In genomic region chr2:95345066-95345414, GRCh38 we compare ENCODE assay signal across 9 cellular contexts. TPM values are rescaled to one million over a fixed set of nuclear protein-coding genes. Genes with fewer than 3 reads are reported as not detected.
DNase-seq lines count a peak whose midpoint lies in the region; ATAC-seq and TF ChIP-seq lines count a peak whose summit lies in the region.
"Had no signal": no experiment of that assay in that cellular context is flagged by ENCODE, and none has a peak within 500 bp of the region (broad histone marks: within the 10 kb centered on the region; RNA-seq: fewer than 3 reads in every experiment).

No MANE protein-coding gene starts in this region.

- H3K27me3 ChIP-seq in ACC112 (ENCODE audit: insufficient read depth, low read length) (peaks cover 6% of the 10 kb centered on the region; the same call in 1 of the 2 replicates), HUES6 (ENCODE audit: control insufficient read depth, insufficient read depth, low read length) (peaks cover 90% of the 10 kb centered on the region)

- H3K4me1 ChIP-seq in ACC112 (ENCODE audit: control insufficient read depth, insufficient read depth, low read length, unreplicated experiment) (peaks cover 6% of the 10 kb centered on the region), HUES6 (ENCODE audit: control insufficient read depth, insufficient read depth, low read length) (no peaks in the 10 kb centered on the region; the same call in 1 of the 2 replicates)

- H3K9me3 Mint-ChIP-seq in dendritic cell treated with granulocyte-macrophage colony-stimulating factor and Interleukin-4, amounts not matched to agents 40 ng/mL and 50 ng/mL, for 4 days: no peaks in the 10 kb centered on the region
- no peaks in the 10 kb centered on the region for H3K9me3 Mint-ChIP-seq in nephron
- H3K9me3 Mint-ChIP-seq in mesothelial cell of epicardium: no peaks in the 10 kb centered on the region

- intact Hi-C loops in dendritic cell treated with granulocyte-macrophage colony-stimulating factor and Interleukin-4, amounts not matched to agents 40 ng/mL and 50 ng/mL, for 4 days (cut with micrococcal nuclease): loop anchor here (2.0 to 5.0 kb wide), 2 partner anchors 58 to 382 kb away; partner anchors contain the start of gene FAHD2A
- intact Hi-C loops in sciatic nerve (cut with DNase I): no loop called here

- TF ChIP-seq CTCF in nephron (IDR thresholded peaks at IDR 0.05; ENCODE audit: unreplicated experiment in 3 of 3): no peak
- no peak for TF ChIP-seq CTCF in mesothelial cell of epicardium (IDR thresholded peaks at IDR 0.05; ENCODE audit: unreplicated experiment)

- H3K4me3 Mint-ChIP-seq in dendritic cell treated with granulocyte-macrophage colony-stimulating factor and Interleukin-4, amounts not matched to agents 40 ng/mL and 50 ng/mL, for 4 days: peak overlapping the region; percentile 79
- H3K4me3 Mint-ChIP-seq in nephron: peak overlapping the region; percentile 79 to 82 (median 81)
- H3K4me3 Mint-ChIP-seq in mesothelial cell of epicardium: no peak overlapping the region

- no peaks in the 10 kb centered on the region for H3K36me3 Mint-ChIP-seq in dendritic cell treated with granulocyte-macrophage colony-stimulating factor and Interleukin-4, amounts not matched to agents 40 ng/mL and 50 ng/mL, for 4 days (ENCODE audit: low read depth)
- H3K36me3 Mint-ChIP-seq in nephron (ENCODE audit: low read depth) (no peaks in the 10 kb centered on the region), mesothelial cell of epicardium (no peaks in the 10 kb centered on the region)

- H3K79me2 ChIP-seq in ACC112 (ENCODE audit: control insufficient read depth, insufficient read depth, low read length, unreplicated experiment): no peaks in the 10 kb centered on the region

- H3K9me3 ChIP-seq in HUES6 (ENCODE audit: control insufficient read depth, insufficient read depth, low read depth, low read length): no peaks in the 10 kb centered on the region

- peaks cover 55% of the 10 kb centered on the region for H3K27me3 Mint-ChIP-seq in dendritic cell treated with granulocyte-macrophage colony-stimulating factor and Interleukin-4, amounts not matched to agents 40 ng/mL and 50 ng/mL, for 4 days
- H3K27me3 Mint-ChIP-seq in nephron (ENCODE audit: low read depth) (peaks cover 41% of the 10 kb centered on the region), mesothelial cell of epicardium (ENCODE audit: low read depth) (peaks cover 90% of the 10 kb centered on the region)

- H3K4me1 Mint-ChIP-seq in dendritic cell treated with granulocyte-macrophage colony-stimulating factor and Interleukin-4, amounts not matched to agents 40 ng/mL and 50 ng/mL, for 4 days (ENCODE audit: low read depth): peaks cover 9% of the 10 kb centered on the region
- H3K4me1 Mint-ChIP-seq in nephron (no peaks in the 10 kb centered on the region), mesothelial cell of epicardium (no peaks in the 10 kb centered on the region)

- no peak overlapping the region for H3K9ac ChIP-seq in HUES6 (ENCODE audit: low read length)

- H2AFZ ChIP-seq in ACC112 (ENCODE audit: low read length, unreplicated experiment): peak overlapping the region; percentile 30

- H3K27ac Mint-ChIP-seq in dendritic cell treated with granulocyte-macrophage colony-stimulating factor and Interleukin-4, amounts not matched to agents 40 ng/mL and 50 ng/mL, for 4 days: no peak overlapping the region
- H3K27ac Mint-ChIP-seq in nephron (no peak overlapping the region), mesothelial cell of epicardium (no peak overlapping the region)

- H3K27ac ChIP-seq in ACC112 (ENCODE audit: low read depth, low read length) (peak overlapping the region; percentile 79), HUES6 (ENCODE audit: low read depth, low read length) (no peak overlapping the region)

- no peaks in the 10 kb centered on the region for H3K36me3 ChIP-seq in ACC112 (ENCODE audit: insufficient read depth, low read length)
- no peaks in the 10 kb centered on the region for H3K36me3 ChIP-seq in HUES6 (ENCODE audit: control insufficient read depth, insufficient read depth, low read length)

- DNase-seq in mesothelial cell of epicardium (ENCODE audit: low spot score in 2 of 2, unreplicated experiment in 2 of 2) (no peak), SIG-M5 treated with dmso at 0.1 percent for 504 hours (lab: John Stamatoyannopoulos, UW; ENCODE audit: unreplicated experiment) (no peak), sciatic nerve (ENCODE audit: low spot score) (no peak), iPS-NIHi7 (ENCODE audit: extremely low spot score) (no peak)
- DNase-seq: NCI-H2081 treated with DMSO at 0.1 percent for 48 hours had no signal

- no peak for ATAC-seq in sciatic nerve

- H3K4me3 ChIP-seq in ACC112 (ENCODE audit: low read depth, low read length) (peak overlapping the region; percentile 93), HUES6 (ENCODE audit: low read depth, low read length) (peak overlapping the region; percentile 69)

RNA-seq across cellular contexts. Expression of gene KCNIP3, which starts 47.9 kb away (rescaled TPM):
- total RNA-seq in mesothelial cell of epicardium: 8.3 to 9.2 TPM (median 8.3 TPM) in 3 replicates
- total RNA-seq in sciatic nerve: 13.9 TPM

RNA-seq across cellular contexts. Expression of gene FAHD2A, which starts 57.5 kb away (rescaled TPM):
- total RNA-seq in mesothelial cell of epicardium (43.3 to 45.2 TPM (median 43.5 TPM) in 3 replicates), sciatic nerve (31.8 TPM)
